In the genomic region with DNA sequence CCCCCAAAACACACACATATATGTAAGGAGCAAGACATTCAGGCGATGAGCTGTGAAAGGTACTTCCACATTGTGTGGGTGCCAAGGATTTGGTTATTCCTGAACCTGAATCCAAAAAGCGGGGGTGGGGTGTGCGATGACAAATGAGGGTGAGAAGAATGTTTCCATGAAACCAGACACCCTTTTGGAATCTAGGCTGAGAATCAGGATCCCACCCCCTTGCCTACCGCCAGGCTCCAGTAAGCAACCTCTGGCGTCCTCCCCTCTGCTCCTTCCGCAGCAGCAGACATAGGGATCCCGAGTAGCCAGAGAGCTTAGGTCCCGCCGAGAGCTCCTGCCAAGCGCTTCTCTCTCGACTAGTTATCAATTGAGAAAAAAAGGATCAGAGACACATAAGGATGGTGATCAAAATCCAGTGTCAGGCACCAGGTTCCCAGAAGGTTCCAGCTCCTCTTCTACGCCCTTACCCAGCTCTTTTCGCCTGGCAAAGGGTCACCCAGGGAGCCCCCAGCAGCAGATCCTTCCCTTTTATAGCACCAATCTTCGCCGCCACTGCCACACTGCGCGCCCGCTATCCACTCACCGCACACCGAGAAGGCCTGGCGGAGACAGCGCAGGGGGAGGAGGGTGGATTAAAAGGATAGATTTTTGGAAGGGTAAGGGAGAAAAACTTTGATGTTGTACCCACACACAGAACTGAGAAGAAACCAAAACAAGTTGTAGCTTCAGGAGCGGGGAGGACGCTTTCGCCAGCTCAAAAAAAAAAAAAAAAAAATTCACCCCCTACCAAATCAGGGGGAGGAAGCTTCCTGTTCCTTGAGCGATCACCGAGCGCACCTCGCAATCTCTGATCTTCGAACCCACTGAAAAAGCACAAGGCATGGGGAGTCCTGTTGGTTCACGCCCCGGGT, we compare ENCODE assay signal across 8 cellular contexts.
A peak's percentile ranks its signal among the peaks of the same experiment; 100 is the strongest.
DNase-seq lines count a peak whose midpoint lies in the region; ATAC-seq, FAIRE-seq and TF ChIP-seq lines count a peak whose summit lies in the region.
"Not testable (repeated sequence)": the region's sequence is repeated elsewhere in the genome, so short reads cannot be mapped to it uniquely, and the experiment has no call there.

No MANE protein-coding gene starts in this region.

- not testable (repeated sequence) for H3K27ac ChIP-seq in A673 (ENCODE audit: low read depth, low read length, poor library complexity, severe bottlenecking)
- peak overlapping the region; percentile 48 to 55 for H3K27ac ChIP-seq in right atrium auricular region

- intact Hi-C loops in A673 (cut with micrococcal nuclease; ENCODE audit: unreplicated experiment) = loop anchor here (5.0 to 10.0 kb wide), 3 partner anchors 35 to 627 kb away; no protein-coding TSS in a partner anchor

- not testable (repeated sequence) for H3K9me3 Mint-ChIP-seq in activated CD8-positive, alpha-beta T cell treated with anti-CD3 and anti-CD28 coated beads, Interleukin-2, amount 10 ng/mL, durations not matched to agents 7 days and 5 days (ENCODE audit: insufficient read depth); naive thymus-derived CD8-positive, alpha-beta T cell; stimulated activated effector memory CD8-positive, alpha-beta T cell treated with anti-CD3 and anti-CD28 coated beads, Interleukin-12 subunit alpha, Interleukin-12 subunit beta, amount 100 ng/mL, for 72 hours

- not testable (repeated sequence) for BruUV-seq in A673 (replicated peaks; lab: Mats Ljungman, UMichigan)

- not testable (repeated sequence) for H3K27ac Mint-ChIP-seq in activated CD8-positive, alpha-beta T cell treated with anti-CD3 and anti-CD28 coated beads, Interleukin-2, amount 10 ng/mL, durations not matched to agents 7 days and 5 days; stimulated activated effector memory CD8-positive, alpha-beta T cell treated with anti-CD3 and anti-CD28 coated beads, Interleukin-12 subunit alpha, Interleukin-12 subunit beta, amount 100 ng/mL, for 72 hours
- H3K27ac Mint-ChIP-seq in naive thymus-derived CD8-positive, alpha-beta T cell = peak overlapping the region in 2 of 10 donors; percentile 5 to 48

- not testable (repeated sequence) for H3K4me1 ChIP-seq in A673 (ENCODE audit: insufficient read depth, low read length, poor library complexity, severe bottlenecking)
- H3K4me1 ChIP-seq in right atrium auricular region = peaks cover 0 to 13% of the 10 kb centered on the region in 2 donors

- peak overlapping the region; percentile 39 for H3K4me3 Mint-ChIP-seq in activated CD8-positive, alpha-beta T cell treated with anti-CD3 and anti-CD28 coated beads, Interleukin-2, amount 10 ng/mL, durations not matched to agents 7 days and 5 days
- H3K4me3 Mint-ChIP-seq in naive thymus-derived CD8-positive, alpha-beta T cell = peak overlapping the region; percentile 67 to 85 (median 72)
- H3K4me3 Mint-ChIP-seq in stimulated activated effector memory CD8-positive, alpha-beta T cell treated with anti-CD3 and anti-CD28 coated beads, Interleukin-12 subunit alpha, Interleukin-12 subunit beta, amount 100 ng/mL, for 72 hours = peak overlapping the region; percentile 38

- peak; percentile 74 for FAIRE-seq in HTR-8/SVneo (lab: Jason Lieb, UNC)

- peak; percentile 2 for DNase-seq in A673 (ENCODE audit: low spot score)
- DNase-seq in HTR-8/SVneo (ENCODE audit: insufficient read length, low spot score); activated CD8-positive, alpha-beta T cell treated with anti-CD3 and anti-CD28 coated beads, Interleukin-2, amount 10 ng/mL, durations not matched to agents 7 days and 5 days; right atrium auricular region (ENCODE audit: low spot score); naive thymus-derived CD8-positive, alpha-beta T cell; stimulated activated effector memory CD8-positive, alpha-beta T cell treated with anti-CD3 and anti-CD28 coated beads, Interleukin-12 subunit alpha, Interleukin-12 subunit beta, amount 100 ng/mL, for 72 hours (ENCODE audit: low spot score in 2 of 2): not testable (repeated sequence)
- DNase-seq in NCI-H69 (lab: John Stamatoyannopoulos, UW) = peak; percentile 72
- peak; percentile 53 for DNase-seq in cerebellar cortex (ENCODE audit: low spot score)

- H3K4me3 ChIP-seq in A673 (ENCODE audit: low read depth, low read length, poor library complexity, severe bottlenecking) (peak overlapping the region; percentile 46), right atrium auricular region (peak overlapping the region; percentile 26 to 40)

- peaks cover 12% of the 10 kb centered on the region for H3K4me1 Mint-ChIP-seq in activated CD8-positive, alpha-beta T cell treated with anti-CD3 and anti-CD28 coated beads, Interleukin-2, amount 10 ng/mL, durations not matched to agents 7 days and 5 days (ENCODE audit: low read depth)
- H3K4me1 Mint-ChIP-seq in naive thymus-derived CD8-positive, alpha-beta T cell = peaks cover 2 to 20% (median 13%) of the 10 kb centered on the region in 4 donors
- H3K4me1 Mint-ChIP-seq in stimulated activated effector memory CD8-positive, alpha-beta T cell treated with anti-CD3 and anti-CD28 coated beads, Interleukin-12 subunit alpha, Interleukin-12 subunit beta, amount 100 ng/mL, for 72 hours = not testable (repeated sequence)

- H3K36me3 ChIP-seq in A673 (ENCODE audit: insufficient read depth, low read length, poor library complexity, severe bottlenecking); right atrium auricular region: not testable (repeated sequence)

- H3K27me3 Mint-ChIP-seq in activated CD8-positive, alpha-beta T cell treated with anti-CD3 and anti-CD28 coated beads, Interleukin-2, amount 10 ng/mL, durations not matched to agents 7 days and 5 days (ENCODE audit: low read depth) = peaks cover 50% of the 10 kb centered on the region
- H3K27me3 Mint-ChIP-seq in naive thymus-derived CD8-positive, alpha-beta T cell = peaks cover 11 to 39% (median 23%) of the 10 kb centered on the region in 5 donors

- not testable (repeated sequence) for ATAC-seq in activated CD8-positive, alpha-beta T cell treated with anti-CD3 and anti-CD28 coated beads, Interleukin-2, amount 10 ng/mL, durations not matched to agents 7 days and 5 days; stimulated activated effector memory CD8-positive, alpha-beta T cell treated with anti-CD3 and anti-CD28 coated beads, Interleukin-12 subunit alpha, Interleukin-12 subunit beta, amount 100 ng/mL, for 72 hours
- ATAC-seq in naive thymus-derived CD8-positive, alpha-beta T cell = peak in 1 of 2 donors; percentile 43

- CTCF ChIA-PET in A673 (lab: Charles Lee) = interaction anchor here (0.5 to 1.1 kb wide), 4 partner anchors 50 to 862 kb away, joined by 3 to 7 read pairs (median 3); no protein-coding TSS in a partner anchor
- CTCF ChIA-PET in activated CD8-positive, alpha-beta T cell treated with anti-CD3 and anti-CD28 coated beads, Interleukin-2, amount 10 ng/mL, durations not matched to agents 7 days and 5 days (lab: Charles Lee) = interaction anchor here (1.2 kb wide), 1 partner anchor 50 kb away, joined by 4 read pairs; no protein-coding TSS in a partner anchor

- POLR2A ChIA-PET in A673 (lab: Charles Lee; ENCODE audit: low non-redundant PET); activated CD8-positive, alpha-beta T cell treated with anti-CD3 and anti-CD28 coated beads, Interleukin-2, amount 10 ng/mL, durations not matched to agents 7 days and 5 days (lab: Charles Lee); naive thymus-derived CD8-positive, alpha-beta T cell (lab: Charles Lee): not testable (repeated sequence)

- TF ChIP-seq CTCF in A673 (conservative IDR thresholded peaks at IDR 0.05; ENCODE audit: low read depth, low read length); right atrium auricular region (IDR thresholded peaks at IDR 0.05): not testable (repeated sequence)

- not testable (repeated sequence) for H3K36me3 Mint-ChIP-seq in activated CD8-positive, alpha-beta T cell treated with anti-CD3 and anti-CD28 coated beads, Interleukin-2, amount 10 ng/mL, durations not matched to agents 7 days and 5 days (ENCODE audit: low read depth); naive thymus-derived CD8-positive, alpha-beta T cell; stimulated activated effector memory CD8-positive, alpha-beta T cell treated with anti-CD3 and anti-CD28 coated beads, Interleukin-12 subunit alpha, Interleukin-12 subunit beta, amount 100 ng/mL, for 72 hours

- H3K9me3 ChIP-seq in A673 (ENCODE audit: low read depth, low read length, poor library complexity, severe bottlenecking); right atrium auricular region: not testable (repeated sequence)

- peaks cover 14% of the 10 kb centered on the region for H3K27me3 ChIP-seq in A673 (replicated peaks; ENCODE audit: insufficient read depth, low read depth, low read length, poor library complexity)
- not testable (repeated sequence) for H3K27me3 ChIP-seq in right atrium auricular region
